ENCODE assay signal across 16 cellular contexts in the genomic region with DNA sequence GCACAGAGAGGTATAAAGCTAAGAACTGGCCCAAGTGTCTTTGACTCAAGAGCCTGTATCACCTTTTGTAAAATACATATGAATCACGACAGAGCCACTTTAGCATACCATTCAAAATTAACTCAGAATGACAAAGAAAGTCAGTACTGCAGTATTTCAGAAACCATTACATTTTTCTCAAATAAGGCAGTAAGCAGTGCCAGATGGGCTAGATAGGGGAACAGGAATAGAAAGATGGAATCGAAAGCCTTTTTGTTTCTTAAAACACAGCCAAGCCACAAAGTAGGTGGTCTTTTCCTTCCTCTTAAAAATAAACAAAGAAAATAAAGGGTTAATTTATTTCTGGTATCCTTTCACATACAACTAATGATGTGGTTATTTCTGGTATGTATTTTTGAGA. TPM values are rescaled to one million over a fixed set of nuclear protein-coding genes. Genes with fewer than 3 reads are reported as not detected.
DNase-seq lines count a peak whose midpoint lies in the region; ATAC-seq and TF ChIP-seq lines count a peak whose summit lies in the region.
"Had no signal": no experiment of that assay in that cellular context is flagged by ENCODE, and none has a peak within 500 bp of the region (broad histone marks: within the 10 kb centered on the region; RNA-seq: fewer than 3 reads in every experiment).

No MANE protein-coding gene starts in this region.

- H3K4me3 ChIP-seq in right atrium auricular region (no peak overlapping the region), mesodermal cell (ENCODE audit: extremely low read depth, insufficient read depth, low read length, poor library complexity, severe bottlenecking) (no peak overlapping the region)
- H3K4me3 ChIP-seq: A549 had no signal

- H3K27me3 ChIP-seq in right atrium auricular region = no peaks in the 10 kb centered on the region

- H3K9me3 ChIP-seq in right atrium auricular region (no peaks in the 10 kb centered on the region), mesodermal cell (ENCODE audit: control insufficient read depth, low read length) (no peaks in the 10 kb centered on the region)
- H3K9me3 ChIP-seq: A549 had no signal

- no peak for TF ChIP-seq CTCF in right atrium auricular region (IDR thresholded peaks at IDR 0.05)

- 50% methylated on average over 1 of the region's 2 CpGs; no CpG with 5 or more reads in 1 of the 2 experiments for WGBS in mesodermal cell (ENCODE audit: insufficient coverage in 2 of 2), 2 experiments

- ATAC-seq in HG03039 (IDR thresholded peaks at IDR 0.05; ENCODE audit: unreplicated experiment) = no peak

- intact Hi-C loops in cardiac septum (cut with DNase I) = no loop called here

- peaks cover 0 to 42% of the 10 kb centered on the region in 2 donors for H3K4me1 ChIP-seq in right atrium auricular region
- peaks cover 31% of the 10 kb centered on the region for H3K4me1 ChIP-seq in mesodermal cell (ENCODE audit: control insufficient read depth, insufficient read depth, low read length, poor library complexity, severe bottlenecking)

- H3K36me3 ChIP-seq in right atrium auricular region (no peaks in the 10 kb centered on the region), mesodermal cell (ENCODE audit: control insufficient read depth, insufficient read depth, low read length) (peaks cover 14% of the 10 kb centered on the region)

- DNase-seq in right atrium auricular region (ENCODE audit: low spot score) (no peak), cardiac septum (ENCODE audit: low spot score) (no peak), NCI-H1436 treated with DMSO at 0.1 percent for 48 hours (lab: John Stamatoyannopoulos, UW) (no peak), dedifferentiated amniotic fluid mesenchymal stem cell (ENCODE audit: extremely low spot score) (no peak)
- DNase-seq in activated CD4-positive, CD25-positive, alpha-beta regulatory T cell treated with anti-CD3 and anti-CD28 coated beads, Interleukin-2, amount 50 U/mL, for 72 hours = no peak
- DNase-seq: activated CD4-positive, CD25-positive, alpha-beta regulatory T cell; activated naive CD8-positive, alpha-beta T cell treated with anti-CD3 and anti-CD28 coated beads, Interleukin-2, amount 10 ng/mL, durations not matched to agents 7 days and 5 days; OCI-M1; retina; stimulated activated naive CD4-positive, alpha-beta T cell had no signal

- H3K27ac ChIP-seq in right atrium auricular region (peak overlapping the region; percentile 0 to 38), cingulate gyrus (ENCODE audit: low read depth, low read length) (peak overlapping the region; percentile 50), mesodermal cell (ENCODE audit: low read depth, low read length, severe bottlenecking) (peak overlapping the region; percentile 85)

RNA-seq across cellular contexts. Expression of gene CLDN20, which starts 10.3 kb away (rescaled TPM):
- total RNA-seq in right atrium auricular region (not detected), cardiac septum (not detected)
- polyA plus RNA-seq in mesodermal cell (2013, experiment 1 of 2) = not detected
- polyA plus RNA-seq in mesodermal cell (2013, experiment 2 of 2) = not detected
- total RNA-seq: activated naive CD8-positive, alpha-beta T cell treated with anti-CD3 and anti-CD28 coated beads, Interleukin-2, amount 10 ng/mL, durations not matched to agents 7 days and 5 days; dermis microvascular lymphatic vessel endothelial cell; NCI-H460 had no signal
- polyA plus RNA-seq: A549 had no signal

RNA-seq across cellular contexts. Expression of gene TFB1M, which starts 40.2 kb away (rescaled TPM):
- total RNA-seq in right atrium auricular region (10 to 100 TPM; 10.7 to 11.1 TPM), cardiac septum (15.1 TPM)
- polyA plus RNA-seq in mesodermal cell (2013, experiment 1 of 2) = 29.2 TPM
- 26.8 TPM for polyA plus RNA-seq in mesodermal cell (2013, experiment 2 of 2)

Comparison
In these comparisons a context has a peak if more than half of its experiments do, and no peak if none do; other contexts are left out.
1. H3K27ac ChIP-seq: peak in every context shown above with its lines; median percentile 85 in mesodermal cell; 50 in cingulate gyrus; 19 in right atrium auricular region.